16 cellular contexts compared by ENCODE assay signal in the genomic region with DNA sequence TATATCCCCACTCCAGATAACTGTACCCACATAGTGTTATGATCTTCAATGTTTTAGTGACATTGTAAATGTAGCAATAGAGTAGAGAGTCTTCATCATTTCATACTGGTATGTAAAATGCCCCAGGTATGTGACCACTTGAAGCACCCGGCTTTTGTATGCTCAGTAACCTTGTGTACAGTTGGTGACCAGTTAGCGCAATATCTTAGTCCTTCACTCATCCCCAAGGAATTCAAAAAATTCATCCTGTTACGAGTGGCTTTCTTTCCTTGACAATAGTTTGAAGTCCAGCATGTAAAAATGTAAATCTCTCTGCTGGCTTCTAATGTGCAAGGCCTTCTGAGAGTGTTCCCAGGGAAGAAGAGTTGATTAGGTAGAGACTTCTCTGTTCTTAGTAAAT.
DNase-seq lines count a peak whose midpoint lies in the region; ATAC-seq and TF ChIP-seq lines count a peak whose summit lies in the region.
"Had no signal": no experiment of that assay in that cellular context is flagged by ENCODE, and none has a peak within 500 bp of the region (broad histone marks: within the 10 kb centered on the region; RNA-seq: fewer than 3 reads in every experiment).

No MANE protein-coding gene starts in this region.

- no peaks in the 10 kb centered on the region for H3K4me1 ChIP-seq in adipocyte (ENCODE audit: control insufficient read depth, insufficient read depth, low read length)
- H3K4me1 ChIP-seq: stomach, uterus had no signal

- H3K36me3 ChIP-seq in adipocyte (ENCODE audit: control insufficient read depth, insufficient read depth, low read length, severe bottlenecking): no peaks in the 10 kb centered on the region
- H3K36me3 ChIP-seq: stomach, uterus had no signal

- no peak overlapping the region for H3K9ac ChIP-seq in adipocyte (ENCODE audit: low read length)

- ATAC-seq in GM18519 (IDR thresholded peaks at IDR 0.05; ENCODE audit: low FRiP score, unreplicated experiment): no peak
- ATAC-seq in HG02610 (IDR thresholded peaks at IDR 0.05; ENCODE audit: unreplicated experiment): no peak
- no peak for ATAC-seq in HG03280 (IDR thresholded peaks at IDR 0.05; ENCODE audit: unreplicated experiment)
- ATAC-seq: Panc1 had no signal

- peak; percentile 70 for DNase-seq in A172 (ENCODE audit: low spot score)
- DNase-seq in HK-2 (ENCODE audit: unreplicated experiment): peak; percentile 21
- DNase-seq in adipocyte (ENCODE audit: low read depth): peak; percentile 28
- DNase-seq in foreskin fibroblast: peak; percentile 14 to 17
- DNase-seq in NCI-H1694 (lab: John Stamatoyannopoulos, UW): no peak
- DNase-seq: CD4-positive, alpha-beta T cell; mesendoderm; NCI-H774; retina; stomach; uterus had no signal

- H3K4me3 ChIP-seq in adipocyte (ENCODE audit: low read length): no peak overlapping the region
- no peak overlapping the region for H3K4me3 ChIP-seq in foreskin fibroblast (ENCODE audit: low read depth in 1 of 2, low read length in 2 of 2)
- H3K4me3 ChIP-seq: coronary artery, stomach, uterus had no signal

- H3K9me3 ChIP-seq in adipocyte (ENCODE audit: control insufficient read depth, low read length): no peaks in the 10 kb centered on the region
- H3K9me3 ChIP-seq: stomach, uterus had no signal

- TF ChIP-seq CTCF in foreskin fibroblast (IDR thresholded peaks at IDR 0.05; ENCODE audit: low read depth, low read length): no peak

- H3K27me3 ChIP-seq in adipocyte (replicated peaks; ENCODE audit: control insufficient read depth, insufficient read depth, low read length): no peaks in the 10 kb centered on the region
